In the genomic region with DNA sequence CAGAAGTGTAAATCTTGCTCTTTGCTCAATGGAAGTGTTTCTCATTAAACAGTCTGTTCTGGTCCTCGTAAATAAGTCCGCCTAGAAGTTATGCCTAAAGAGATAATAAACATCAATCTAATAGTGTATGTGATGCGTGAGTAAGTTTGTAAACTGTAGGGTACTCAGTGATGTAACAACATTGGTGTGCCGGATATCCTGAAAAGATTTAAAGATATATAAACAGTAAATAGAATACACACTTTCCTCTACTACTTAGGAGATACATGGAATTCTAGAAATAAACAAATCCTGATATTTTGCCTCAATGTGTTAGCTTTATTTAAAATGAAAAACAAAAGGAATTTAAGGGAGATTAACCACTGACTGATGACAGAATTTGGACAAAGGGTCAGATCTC, we compare ENCODE assay signal across 27 cellular contexts.
A peak's percentile ranks its signal among the peaks of the same experiment; 100 is the strongest.
DNase-seq lines count a peak whose midpoint lies in the region; ATAC-seq, FAIRE-seq and TF ChIP-seq lines count a peak whose summit lies in the region.
"Had no signal": no experiment of that assay in that cellular context is flagged by ENCODE, and none has a peak within 500 bp of the region (broad histone marks: within the 10 kb centered on the region; RNA-seq: fewer than 3 reads in every experiment).

No MANE protein-coding gene starts in this region.

- H3K27me3 ChIP-seq in IMR-90 (ENCODE audit: control insufficient read depth, insufficient read depth, low read length) (no peaks in the 10 kb centered on the region), mesenchymal stem cell (ENCODE audit: control insufficient read depth in 1 of 2, insufficient read depth in 1 of 2, low read length in 2 of 2) (no peaks in the 10 kb centered on the region), SK-N-SH (ENCODE audit: insufficient read depth) (no peaks in the 10 kb centered on the region; the same call in 1 of the 2 replicates)
- H3K27me3 ChIP-seq: BLaER1 treated with 17β-estradiol and CSF1 and Interleukin-3, amounts not matched to agents 10 nM and 100 nM; MG63 had no signal

- TF ChIP-seq POLR2A in IMR-90 (IDR thresholded peaks at IDR 0.05; ENCODE audit: low read depth, low read length) = no peak

- TF ChIP-seq RAD21 in IMR-90 (IDR thresholded peaks at IDR 0.05; ENCODE audit: low read length) = no peak
- TF ChIP-seq RAD21 in SK-N-SH (IDR thresholded peaks at IDR 0.05; ENCODE audit: low read length) = no peak

- no peaks in the 10 kb centered on the region for H3K36me3 ChIP-seq in IMR-90 (ENCODE audit: control insufficient read depth, insufficient read depth, low read length)
- no peaks in the 10 kb centered on the region for H3K36me3 ChIP-seq in SK-N-MC (ENCODE audit: insufficient read depth, low read length)
- no peaks in the 10 kb centered on the region for H3K36me3 ChIP-seq in mesenchymal stem cell (ENCODE audit: control insufficient read depth in 1 of 2, insufficient read depth in 2 of 2, low read depth in 1 of 2, low read length in 2 of 2)
- no peaks in the 10 kb centered on the region for H3K36me3 ChIP-seq in SK-N-SH (replicated peaks in 1 of 2; ENCODE audit: control insufficient read depth in 1 of 2, insufficient read depth in 2 of 2, low read length in 1 of 2)
- H3K36me3 ChIP-seq: BLaER1 treated with 17β-estradiol and CSF1 and Interleukin-3, amounts not matched to agents 10 nM and 100 nM; MG63 had no signal

- no peak overlapping the region for H2BK5ac ChIP-seq in IMR-90 (ENCODE audit: low read depth, low read length, poor library complexity, severe bottlenecking)
- no peak overlapping the region for H2BK5ac ChIP-seq in mesenchymal stem cell (ENCODE audit: low read depth, low read length, poor library complexity, severe bottlenecking)

- no CpG with 5 or more reads among the region's 4 CpGs for WGBS in IMR-90 (ENCODE audit: extremely low coverage in 2 of 2, insufficient read length in 1 of 2), 2 experiments
- 6% methylated on average over 2 of the region's 4 CpGs for WGBS in mesenchymal stem cell
- WGBS in SK-N-SH (ENCODE audit: low lambda C conversion rate) = 8% methylated on average over 4 of the region's 4 CpGs

- no peak overlapping the region for H3K27ac ChIP-seq in IMR-90 (ENCODE audit: insufficient read depth, low read length)
- peak overlapping the region; percentile 32; the same call in 1 of the 2 replicates for H3K27ac ChIP-seq in SK-N-MC
- H3K27ac ChIP-seq in mesenchymal stem cell (ENCODE audit: low read length, poor library complexity, severe bottlenecking) = no peak overlapping the region
- H3K27ac ChIP-seq in SK-N-SH (ENCODE audit: low read depth in 2 of 2, low read length in 1 of 2) = no peak overlapping the region
- H3K27ac ChIP-seq: BLaER1 treated with 17β-estradiol and CSF1 and Interleukin-3, amounts not matched to agents 10 nM and 100 nM had no signal

- no peak for TF ChIP-seq CTCF in IMR-90 (conservative IDR thresholded peaks at IDR 0.05; ENCODE audit: low read depth, low read length)
- no peak for TF ChIP-seq CTCF in SK-N-SH (IDR thresholded peaks at IDR 0.05)

- FAIRE-seq in GM18507 (lab: Jason Lieb, UNC) = peak; percentile 48
- FAIRE-seq: GM12892 had no signal

- POLR2A ChIA-PET in IMR-90 (lab: Charles Lee; ENCODE audit: unreplicated experiment) (no interaction called here), SK-N-SH (lab: Yijun Ruan, JAX) (no interaction called here)

- H2AFZ ChIP-seq in IMR-90 (replicated peaks; ENCODE audit: low read length, poor library complexity) = no peak overlapping the region
- no peak overlapping the region for H2AFZ ChIP-seq in mesenchymal stem cell (ENCODE audit: low read depth, low read length)
- no peak overlapping the region for H2AFZ ChIP-seq in SK-N-SH (ENCODE audit: low read depth)

- H2BK120ac ChIP-seq in IMR-90 (ENCODE audit: low read depth, low read length) (no peak overlapping the region), mesenchymal stem cell (ENCODE audit: low read depth, low read length) (no peak overlapping the region)

- DNase-seq in GM18507 (ENCODE audit: extremely low spot score, insufficient read length, low read depth) (no peak), IMR-90 (no peak), SK-N-MC (ENCODE audit: low read depth, low spot score) (no peak), mesenchymal stem cell (peak; percentile 69), anterior cingulate cortex (lab: John Stamatoyannopoulos, UW) (no peak), epidermal melanocyte (ENCODE audit: insufficient read length, low spot score) (no peak), hepatic stellate cell (ENCODE audit: low spot score) (no peak), SK-N-SH (no peak)
- DNase-seq: AML-193; CD4-positive, alpha-beta T cell; COR-L47; DMS79; GOT3; Karpas-422; MG63; NCI-H1105 treated with DMSO at 0.1 percent for 48 hours; NCI-H1694; NCI-H2081; NCI-H2227 treated with DMSO at 0.1 percent for 48 hours; NCI-H526 treated with DMSO at 0.1 percent for 48 hours; Right ventricle myocardium superior; RPMI8226; SW 1271; T-helper 17 cell had no signal

- H3K79me1 ChIP-seq in IMR-90 (ENCODE audit: low read depth in 1 of 2, low read length in 2 of 2) = no peaks in the 10 kb centered on the region
- H3K79me1 ChIP-seq in mesenchymal stem cell (replicated peaks; ENCODE audit: low read length, poor library complexity, severe bottlenecking) = no peaks in the 10 kb centered on the region

- intact Hi-C loops in IMR-90 (cut with micrococcal nuclease) = no loop called here

- no peak overlapping the region for H3K14ac ChIP-seq in IMR-90 (replicated peaks; ENCODE audit: low read depth, low read length)
- H3K14ac ChIP-seq in mesenchymal stem cell (ENCODE audit: low read length in 2 of 2) = no peak overlapping the region

- H3K18ac ChIP-seq in IMR-90 (ENCODE audit: low read depth, low read length) = no peak overlapping the region
- no peak overlapping the region for H3K18ac ChIP-seq in mesenchymal stem cell (ENCODE audit: low read depth in 1 of 2, low read length in 2 of 2)

- dilution Hi-C loops in IMR-90 (cut with HindIII; ENCODE audit: low sequenced_read_pairs, unreplicated experiment) = no loop called here

- no peak overlapping the region for H2BK12ac ChIP-seq in mesenchymal stem cell (ENCODE audit: low read length in 2 of 2)

- H2AK9ac ChIP-seq in IMR-90 (replicated peaks; ENCODE audit: low read depth, low read length, poor library complexity) = no peak overlapping the region

- H3K4ac ChIP-seq in IMR-90 (ENCODE audit: low read depth, low read length) = no peak overlapping the region
- no peak overlapping the region for H3K4ac ChIP-seq in mesenchymal stem cell (ENCODE audit: low read depth in 1 of 2, low read length in 2 of 2)

- H3F3A ChIP-seq in SK-N-SH (replicated peaks; ENCODE audit: insufficient read depth) = no peaks in the 10 kb centered on the region

- no peaks in the 10 kb centered on the region for H4K20me1 ChIP-seq in IMR-90 (ENCODE audit: insufficient read depth, low read length)
- H4K20me1 ChIP-seq in SK-N-SH (ENCODE audit: insufficient read depth) = no peaks in the 10 kb centered on the region
- H4K20me1 ChIP-seq: BLaER1 treated with 17β-estradiol and CSF1 and Interleukin-3, amounts not matched to agents 10 nM and 100 nM had no signal

- no peak overlapping the region for H3K56ac ChIP-seq in IMR-90 (ENCODE audit: extremely low read depth, insufficient read depth, low read length)

- no peak overlapping the region for H4K8ac ChIP-seq in IMR-90 (ENCODE audit: low read depth in 2 of 2, low read length in 2 of 2)
- no peak overlapping the region for H4K8ac ChIP-seq in mesenchymal stem cell (ENCODE audit: low read length)

- H4K91ac ChIP-seq in IMR-90 (ENCODE audit: insufficient read depth, low read depth, low read length) (no peak overlapping the region), mesenchymal stem cell (ENCODE audit: low read length) (no peak overlapping the region)

- no peaks in the 10 kb centered on the region for H3K9me2 ChIP-seq in SK-N-SH

- no peak overlapping the region for H2BK15ac ChIP-seq in IMR-90 (ENCODE audit: low read depth, low read length)
- H2BK15ac ChIP-seq in mesenchymal stem cell (ENCODE audit: low read depth, poor library complexity, severe bottlenecking) = no peak overlapping the region

- peak; percentile 51 for ATAC-seq in IMR-90 (ENCODE audit: low read depth)
- ATAC-seq: HCT116, T-helper 17 cell had no signal

- no peaks in the 10 kb centered on the region for H3K9me1 ChIP-seq in IMR-90 (ENCODE audit: insufficient read depth, low read length)

- peaks cover 2% of the 10 kb centered on the region; the same call in 1 of the 2 replicates for H3K9me3 ChIP-seq in IMR-90 (ENCODE audit: control insufficient read depth, insufficient read depth, low read length)
- no peaks in the 10 kb centered on the region for H3K9me3 ChIP-seq in SK-N-MC (ENCODE audit: low read depth, low read length)
- peaks cover under 1% of the 10 kb centered on the region for H3K9me3 ChIP-seq in mesenchymal stem cell (ENCODE audit: control insufficient read depth, low read length)
- H3K9me3 ChIP-seq in SK-N-SH = no peaks in the 10 kb centered on the region

- no peak overlapping the region for H3K4me3 ChIP-seq in IMR-90 (ENCODE audit: insufficient read depth, low read depth, low read length)
- H3K4me3 ChIP-seq in SK-N-MC = peak overlapping the region; percentile 19; the same call in 1 of the 2 replicates
- no peak overlapping the region for H3K4me3 ChIP-seq in mesenchymal stem cell (ENCODE audit: insufficient read depth in 1 of 2, low read depth in 1 of 2, low read length in 2 of 2)
- H3K4me3 ChIP-seq in SK-N-SH (ENCODE audit: low read depth in 2 of 2, low read length in 1 of 2) = no peak overlapping the region
- H3K4me3 ChIP-seq: BLaER1 treated with 17β-estradiol and CSF1 and Interleukin-3, amounts not matched to agents 10 nM and 100 nM; MG63 had no signal

- TF ChIP-seq EP300 in SK-N-SH (IDR thresholded peaks at IDR 0.05; ENCODE audit: borderline replicate concordance in 1 of 2, low read depth in 1 of 2, low read length in 1 of 2) = no peak

- CTCF ChIA-PET in IMR-90 (lab: Yijun Ruan, JAX) = no interaction called here
- CTCF ChIA-PET in SK-N-SH (lab: Yijun Ruan, JAX) = no interaction called here

- H3K23ac ChIP-seq in IMR-90 (ENCODE audit: low read depth, low read length) = no peak overlapping the region
- no peak overlapping the region for H3K23ac ChIP-seq in mesenchymal stem cell (ENCODE audit: low read length in 2 of 2)

- H3K79me2 ChIP-seq in SK-N-SH (ENCODE audit: insufficient read depth) = no peaks in the 10 kb centered on the region

- H2AK5ac ChIP-seq in IMR-90 (ENCODE audit: low read depth, low read length) = no peak overlapping the region
- no peak overlapping the region for H2AK5ac ChIP-seq in mesenchymal stem cell (ENCODE audit: low read length, severe bottlenecking)

- no TSS peak for BruUV-seq in IMR-90 (replicated peaks; lab: Mats Ljungman, UMichigan)

- H3K9ac ChIP-seq in IMR-90 (ENCODE audit: low read depth, low read length) (no peak overlapping the region), SK-N-MC (ENCODE audit: insufficient read length) (peak overlapping the region; percentile 33), mesenchymal stem cell (ENCODE audit: low read length) (no peak overlapping the region), SK-N-SH (no peak overlapping the region)
- H3K9ac ChIP-seq: BLaER1 treated with 17β-estradiol and CSF1 and Interleukin-3, amounts not matched to agents 10 nM and 100 nM had no signal

- H3K4me1 ChIP-seq in IMR-90 (ENCODE audit: control insufficient read depth, insufficient read depth, low read length) = no peaks in the 10 kb centered on the region
- H3K4me1 ChIP-seq in mesenchymal stem cell (ENCODE audit: control insufficient read depth, insufficient read depth, low read depth, low read length) = no peaks in the 10 kb centered on the region
- no peaks in the 10 kb centered on the region for H3K4me1 ChIP-seq in SK-N-SH (ENCODE audit: control insufficient read depth in 1 of 2, insufficient read depth in 2 of 2, low read depth in 1 of 2, low read length in 1 of 2)
- H3K4me1 ChIP-seq: BLaER1 treated with 17β-estradiol and CSF1 and Interleukin-3, amounts not matched to agents 10 nM and 100 nM had no signal

- H2BK20ac ChIP-seq in IMR-90 (ENCODE audit: low read depth, low read length) = no peak overlapping the region

- no peak overlapping the region for H3K4me2 ChIP-seq in IMR-90 (ENCODE audit: low read depth, low read length)
- no peak overlapping the region for H3K4me2 ChIP-seq in mesenchymal stem cell (ENCODE audit: low read length, poor library complexity, severe bottlenecking)
- H3K4me2 ChIP-seq in SK-N-SH = no peak overlapping the region
- H3K4me2 ChIP-seq: BLaER1 treated with 17β-estradiol and CSF1 and Interleukin-3, amounts not matched to agents 10 nM and 100 nM had no signal

- in situ Hi-C loops in IMR-90 (cut with MboI; ENCODE audit: low sequenced_read_pairs) = no loop called here

- H4K5ac ChIP-seq in IMR-90 (ENCODE audit: low read depth, low read length) = no peak overlapping the region
